In the genomic region with DNA sequence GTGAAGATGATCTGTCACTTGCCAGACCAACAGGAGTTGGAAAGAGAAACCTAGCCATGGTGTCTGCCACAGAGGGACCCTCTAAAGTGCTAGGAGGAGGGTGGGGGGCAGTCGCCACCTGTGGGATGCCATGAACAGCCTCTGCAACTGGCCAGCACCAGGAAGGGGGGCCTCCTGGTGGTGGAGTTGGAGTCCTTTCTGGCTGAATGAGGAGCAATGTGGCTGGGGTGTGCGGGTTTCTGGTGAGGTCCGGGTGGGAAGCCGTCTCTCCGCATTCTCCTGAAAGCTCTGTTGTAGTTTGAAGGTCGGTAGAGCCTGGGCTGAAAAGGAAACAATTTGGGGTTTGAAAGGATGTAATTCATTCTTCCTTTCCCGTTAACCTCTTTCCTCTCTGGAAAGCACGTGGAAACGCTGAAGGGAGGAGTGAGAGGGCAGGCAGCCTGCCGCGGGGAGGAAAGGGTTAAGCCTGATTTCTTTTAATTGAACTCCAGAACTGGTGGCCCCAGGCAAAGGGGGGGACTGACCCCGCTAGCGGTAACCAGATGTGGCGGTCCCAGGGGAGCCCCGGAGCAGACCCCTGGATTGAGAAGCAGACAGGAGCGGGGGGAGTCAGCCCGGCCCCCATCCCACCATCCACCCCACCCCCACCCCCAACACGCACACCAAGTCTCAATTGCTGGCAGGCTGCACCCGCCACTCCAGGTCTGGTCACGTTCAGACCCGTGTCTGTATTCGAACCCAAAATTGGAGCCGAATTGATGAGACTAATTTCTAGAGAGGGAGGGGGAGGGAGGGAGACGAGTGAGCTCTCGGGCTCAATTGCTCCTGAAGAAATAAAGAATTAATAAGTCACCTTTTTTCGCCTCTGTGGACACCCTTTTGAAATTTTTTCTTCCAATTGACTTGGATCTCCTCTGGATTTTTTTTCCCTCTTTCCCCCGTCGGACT, we compare ENCODE assay signal across 9 cellular contexts. TPM values are rescaled to one million over a fixed set of nuclear protein-coding genes. Genes with fewer than 3 reads are reported as not detected.
DNase-seq lines count a peak whose midpoint lies in the region; ATAC-seq and TF ChIP-seq lines count a peak whose summit lies in the region.
"Had no signal": no experiment of that assay in that cellular context is flagged by ENCODE, and none has a peak within 500 bp of the region (broad histone marks: within the 10 kb centered on the region; RNA-seq: fewer than 3 reads in every experiment).

No MANE protein-coding gene starts in this region.

- CTCF ChIA-PET in IMR-90 (lab: Yijun Ruan, JAX): no interaction called here

- POLR2A ChIA-PET in IMR-90 (lab: Charles Lee; ENCODE audit: unreplicated experiment): no interaction called here
- POLR2A ChIA-PET in naive thymus-derived CD8-positive, alpha-beta T cell (lab: Charles Lee): interaction anchor here (1.4 kb wide), 1 partner anchor 37 kb away, joined by 4 read pairs; no protein-coding TSS in a partner anchor

- H3K79me1 ChIP-seq in IMR-90 (ENCODE audit: low read depth in 1 of 2, low read length in 2 of 2): peaks cover 10 to 21% of the 10 kb centered on the region in 2 experiments; a peak in 3 of 4 replicates

- H4K91ac ChIP-seq in IMR-90 (ENCODE audit: insufficient read depth, low read depth, low read length): no peak overlapping the region

- H3K36me3 Mint-ChIP-seq in naive thymus-derived CD8-positive, alpha-beta T cell: peaks cover 0 to 3% (median 0%) of the 10 kb centered on the region in 3 donors

- no peak for TF ChIP-seq RAD21 in IMR-90 (IDR thresholded peaks at IDR 0.05; ENCODE audit: low read length)

- ATAC-seq in IMR-90 (ENCODE audit: low read depth): no peak
- no peak for ATAC-seq in naive thymus-derived CD8-positive, alpha-beta T cell

- H3K18ac ChIP-seq in IMR-90 (ENCODE audit: low read depth, low read length): no peak overlapping the region

- H2AK5ac ChIP-seq in IMR-90 (ENCODE audit: low read depth, low read length): no peak overlapping the region

- TF ChIP-seq CTCF in IMR-90 (conservative IDR thresholded peaks at IDR 0.05; ENCODE audit: low read depth, low read length): 0 out of 2 replicates have a peak, but pooled peaks have one; percentile 8
- peak in 3 of 56 donors; percentile 5 to 11 (median 10) for TF ChIP-seq CTCF in dorsolateral prefrontal cortex (IDR thresholded peaks at IDR 0.05 in 54 of 56, conservative IDR thresholded peaks at IDR 0.05 in 2 of 56; ENCODE audit: low read depth in 1 of 56, partially characterized antibody in 56 of 56)

- peak overlapping the region; percentile 81 to 97 (median 95) for H3K4me3 ChIP-seq in BLaER1 treated with 17β-estradiol and CSF1 and Interleukin-3, amounts not matched to agents 10 nM and 100 nM
- H3K4me3 ChIP-seq in IMR-90 (ENCODE audit: insufficient read depth, low read depth, low read length) (no peak overlapping the region), dorsolateral prefrontal cortex (peak overlapping the region in 56 of 59 donors; percentile 7 to 69 (median 53))

- BruUV-seq in IMR-90 (replicated peaks; lab: Mats Ljungman, UMichigan): no TSS peak

- H2AFZ ChIP-seq in IMR-90 (replicated peaks; ENCODE audit: low read length, poor library complexity): peak overlapping the region; percentile 94

- intact Hi-C loops in IMR-90 (cut with micrococcal nuclease) (loop anchor here (2.0 kb wide), 1 partner anchor 139 kb away; no protein-coding TSS in a partner anchor), dorsolateral prefrontal cortex (cut with DNase I) (no loop called here)

- peak overlapping the region in 6 of 10 donors; percentile 34 to 99 (median 82) for H3K27ac Mint-ChIP-seq in naive thymus-derived CD8-positive, alpha-beta T cell

- peak overlapping the region; percentile 89 to 100 (median 99) for H3K27ac ChIP-seq in BLaER1 treated with 17β-estradiol and CSF1 and Interleukin-3, amounts not matched to agents 10 nM and 100 nM
- H3K27ac ChIP-seq in IMR-90 (ENCODE audit: insufficient read depth, low read length): no peak overlapping the region
- peak overlapping the region in 41 of 59 donors; percentile 28 to 88 (median 64) for H3K27ac ChIP-seq in dorsolateral prefrontal cortex

- no peak for TF ChIP-seq POLR2A in IMR-90 (IDR thresholded peaks at IDR 0.05; ENCODE audit: low read depth, low read length)

- WGBS in IMR-90 (ENCODE audit: extremely low coverage in 2 of 2, insufficient read length in 1 of 2), 2 experiments: 80% methylated on average over 1 of the region's 28 CpGs; no CpG with 5 or more reads in 1 of the 2 experiments

- H3K9me3 ChIP-seq in BLaER1 treated with 17β-estradiol and CSF1 and Interleukin-3, amounts not matched to agents 10 nM and 100 nM (replicated peaks in 1 of 11): no peaks in the 10 kb centered on the region
- H3K9me3 ChIP-seq in IMR-90 (ENCODE audit: control insufficient read depth, insufficient read depth, low read length): peaks cover 1% of the 10 kb centered on the region; the same call in 1 of the 2 replicates

- DNase-seq in IMR-90: no peak
- DNase-seq in dorsolateral prefrontal cortex: no peak
- DNase-seq in naive thymus-derived CD8-positive, alpha-beta T cell: no peak
- no peak for DNase-seq in NCI-H187 treated with DMSO at 0.1 percent for 48 hours (lab: John Stamatoyannopoulos, UW)
- DNase-seq in stimulated activated CD4-positive, alpha-beta T cell treated with anti-CD3 and anti-CD28 coated beads, Interleukin-4, amount 100 ng/mL, for 1 hour: no peak
- no peak for DNase-seq in stimulated activated CD4-positive, alpha-beta T cell treated with anti-CD3 and anti-CD28 coated beads, Interleukin-12 subunit alpha, Interleukin-12 subunit beta, amount 100 ng/mL, for 4 hours
- no peak for DNase-seq in NCI-H2196 (lab: John Stamatoyannopoulos, UW; ENCODE audit: unreplicated experiment)
- DNase-seq: NCI-H2227 treated with DMSO at 0.1 percent for 48 hours had no signal

- dilution Hi-C loops in IMR-90 (cut with HindIII; ENCODE audit: low sequenced_read_pairs, unreplicated experiment): no loop called here

- peaks cover 19 to 60% (median 44%) of the 10 kb centered on the region in 4 donors for H3K4me1 Mint-ChIP-seq in naive thymus-derived CD8-positive, alpha-beta T cell

- H2BK15ac ChIP-seq in IMR-90 (ENCODE audit: low read depth, low read length): no peak overlapping the region; the same call in 2 of the 3 replicates

- H3K36me3 ChIP-seq in BLaER1 treated with 17β-estradiol and CSF1 and Interleukin-3, amounts not matched to agents 10 nM and 100 nM: peaks cover 7 to 27% (median 16%) of the 10 kb centered on the region in 11 experiments; a peak in 19 of 22 replicates
- H3K36me3 ChIP-seq in IMR-90 (ENCODE audit: control insufficient read depth, insufficient read depth, low read length): no peaks in the 10 kb centered on the region

- H4K5ac ChIP-seq in IMR-90 (ENCODE audit: low read depth, low read length): no peak overlapping the region

- H3K4me3 Mint-ChIP-seq in naive thymus-derived CD8-positive, alpha-beta T cell: peak overlapping the region; percentile 83 to 97 (median 91)

- in situ Hi-C loops in IMR-90 (cut with MboI; ENCODE audit: low sequenced_read_pairs): no loop called here

- no peak overlapping the region; the same call in 1 of the 2 replicates for H3K4ac ChIP-seq in IMR-90 (ENCODE audit: low read depth, low read length)

- peaks cover 11% of the 10 kb centered on the region for H3K9me1 ChIP-seq in IMR-90 (ENCODE audit: insufficient read depth, low read length)

- H3K4me2 ChIP-seq in BLaER1 treated with 17β-estradiol and CSF1 and Interleukin-3, amounts not matched to agents 10 nM and 100 nM: peak overlapping the region; percentile 85 to 99 (median 95)
- H3K4me2 ChIP-seq in IMR-90 (ENCODE audit: low read depth, low read length): no peak overlapping the region

- H3K56ac ChIP-seq in IMR-90 (ENCODE audit: extremely low read depth, insufficient read depth, low read length): no peak overlapping the region

- peaks cover 11 to 31% (median 12%) of the 10 kb centered on the region in 11 experiments for H4K20me1 ChIP-seq in BLaER1 treated with 17β-estradiol and CSF1 and Interleukin-3, amounts not matched to agents 10 nM and 100 nM
- peaks cover 11% of the 10 kb centered on the region; the same call in 1 of the 2 replicates for H4K20me1 ChIP-seq in IMR-90 (ENCODE audit: insufficient read depth, low read length)

- H2BK20ac ChIP-seq in IMR-90 (ENCODE audit: low read depth, low read length): no peak overlapping the region

- H4K8ac ChIP-seq in IMR-90 (ENCODE audit: low read depth in 2 of 2, low read length in 2 of 2): no peak overlapping the region; a peak in 2 of 4 replicates

- H3K23ac ChIP-seq in IMR-90 (ENCODE audit: low read depth, low read length): peak overlapping the region; percentile 8; the same call in 1 of the 2 replicates

- peak overlapping the region; percentile 67 for H2AK9ac ChIP-seq in IMR-90 (replicated peaks; ENCODE audit: low read depth, low read length, poor library complexity)

- peak overlapping the region; percentile 93 to 100 (median 99) for H3K9ac ChIP-seq in BLaER1 treated with 17β-estradiol and CSF1 and Interleukin-3, amounts not matched to agents 10 nM and 100 nM
- no peak overlapping the region for H3K9ac ChIP-seq in IMR-90 (ENCODE audit: low read depth, low read length)

- no peak overlapping the region for H2BK5ac ChIP-seq in IMR-90 (ENCODE audit: low read depth, low read length, poor library complexity, severe bottlenecking)

- peaks cover 58 to 61% (median 59%) of the 10 kb centered on the region in 10 experiments for H3K4me1 ChIP-seq in BLaER1 treated with 17β-estradiol and CSF1 and Interleukin-3, amounts not matched to agents 10 nM and 100 nM
- H3K4me1 ChIP-seq in IMR-90 (ENCODE audit: control insufficient read depth, insufficient read depth, low read length): peaks cover 10% of the 10 kb centered on the region

- peaks cover 0 to 8% (median 4%) of the 10 kb centered on the region in 5 donors for H3K27me3 Mint-ChIP-seq in naive thymus-derived CD8-positive, alpha-beta T cell

- no peak overlapping the region for H2BK120ac ChIP-seq in IMR-90 (ENCODE audit: low read depth, low read length)

- H3K27me3 ChIP-seq in BLaER1 treated with 17β-estradiol and CSF1 and Interleukin-3, amounts not matched to agents 10 nM and 100 nM: peaks cover 15 to 23% (median 20%) of the 10 kb centered on the region in 11 experiments
- H3K27me3 ChIP-seq in IMR-90 (ENCODE audit: control insufficient read depth, insufficient read depth, low read length) (peaks cover 43% of the 10 kb centered on the region), dorsolateral prefrontal cortex (peaks cover 16 to 100% (median 89%) of the 10 kb centered on the region in 45 donors)

- peaks cover 0 to 2% (median 0%) of the 10 kb centered on the region in 9 donors for H3K9me3 Mint-ChIP-seq in naive thymus-derived CD8-positive, alpha-beta T cell

- no peak overlapping the region for H3K14ac ChIP-seq in IMR-90 (replicated peaks; ENCODE audit: low read depth, low read length)

TF ChIP-seq in IMR-90, 13 proteins besides CTCF, POLR2A, EP300 and RAD21 (continues in another document):
- TF ChIP-seq MAZ (IDR thresholded peaks at IDR 0.05; ENCODE audit: borderline replicate concordance, low read depth, low read length): no peak

RNA-seq across cellular contexts. Expression of a gene that starts 1.8 kb away (rescaled TPM):
- 11.5 and 13.3 TPM in 2 replicates for total RNA-seq in IMR-90 (2012; rRNA removed)
- polyA plus RNA-seq in IMR-90 (2012; rRNA removed): 14.2 and 20.9 TPM in 2 replicates
- polyA plus RNA-seq in IMR-90 (2012; cell fraction: cytosol; rRNA removed): 3.5 and 8.3 TPM in 2 replicates
- 12.1 and 15.7 TPM in 2 replicates for polyA plus RNA-seq in IMR-90 (2012; cell fraction: nucleus; rRNA removed; ENCODE audit: low replicate concordance)
- 10 to 100 TPM in 47 of 120 experiments, 1 to 10 TPM in 73; 2.8 to 26.0 (median 9.3) TPM for total RNA-seq in dorsolateral prefrontal cortex
- total RNA-seq in naive thymus-derived CD8-positive, alpha-beta T cell: 10 to 100 TPM; 87.7 to 87.9 TPM
- 10 to 100 TPM; 54.9 to 64.5 (median 58.7) TPM for polyA plus RNA-seq in naive thymus-derived CD8-positive, alpha-beta T cell
